1 cellular context compared by ENCODE assay signal in genomic region chr6:14796974-14797762, GRCh38.
TF ChIP-seq lines count a peak whose summit lies in the region.

No MANE protein-coding gene starts in this region.

TF ChIP-seq in SK-N-SH treated with all-trans-retinoic acid at 6 μM for 48 hours, 23 proteins besides CTCF, POLR2A, EP300 and RAD21 (continued from another document):
- TF ChIP-seq ESRRG (CRISPR knock-in tag; IDR thresholded peaks at IDR 0.05): no peak
- no peak for TF ChIP-seq GLIS3 (CRISPR knock-in tag; IDR thresholded peaks at IDR 0.05)
- TF ChIP-seq ZC3H10 (CRISPR knock-in tag; IDR thresholded peaks at IDR 0.05): no peak
- no peak for TF ChIP-seq TOX (CRISPR knock-in tag; IDR thresholded peaks at IDR 0.05; ENCODE audit: borderline replicate concordance)
- TF ChIP-seq TCF4 (CRISPR knock-in tag; IDR thresholded peaks at IDR 0.05; ENCODE audit: borderline replicate concordance): no peak
